Comparison of ENCODE assay signal across 25 cellular contexts in genomic region chr1:7450772-7451171, GRCh38.
"Had no signal": no experiment of that assay in that cellular context is flagged by ENCODE, and none has a peak within 500 bp of the region (broad histone marks: within the 10 kb centered on the region; RNA-seq: fewer than 3 reads in every experiment).

No MANE protein-coding gene starts in this region.

- ATAC-seq: body of pancreas; heart right ventricle; naive thymus-derived CD4-positive, alpha-beta T cell; stimulated activated memory B cell treated with anti-CD40 and anti-IgM and Interleukin-4, amounts not matched to agents 10 μg/mL and 1 μg/mL and 100 μg/mL, for 72 hours had no signal

- DNase-seq: activated CD4-positive, alpha-beta T cell treated with anti-CD3 and anti-CD28 coated beads for 4 hours; activated CD4-positive, alpha-beta T cell treated with anti-CD3 and anti-CD28 coated beads, Interleukin-2, amount 50 U/mL, for 4 hours; activated CD4-positive, CD25-positive, alpha-beta regulatory T cell; activated CD8-positive, alpha-beta memory T cell treated with anti-CD3 and anti-CD28 coated beads for 24 hours; activated effector memory CD4-positive, alpha-beta T cell treated with anti-CD3 and anti-CD28 coated beads, Interleukin-2, amount 50 U/mL, for 16 hours; activated naive CD4-positive, alpha-beta T cell treated with anti-CD3 and anti-CD28 coated beads for 36 hours; activated naive CD8-positive, alpha-beta T cell treated with anti-CD3 and anti-CD28 coated beads for 36 hours; activated T-cell treated with anti-CD3 and anti-CD28 coated beads, Interleukin-2, amount 50 U/mL, for 1 hour; adrenal gland; aorta; body of pancreas; dermis blood vessel endothelial cell; effector CD4-positive, alpha-beta T cell; esophagus squamous epithelium; foreskin melanocyte; heart right ventricle; midbrain; naive thymus-derived CD4-positive, alpha-beta T cell; stimulated activated CD4-positive, alpha-beta T cell treated with anti-CD3 and anti-CD28 coated beads, Interleukin-1b, Interleukin-23, amount 100 ng/mL, for 48 hours; stimulated activated CD4-positive, alpha-beta T cell treated with anti-CD3 and anti-CD28 coated beads, Interleukin-4, amount 100 ng/mL, for 4 hours; stimulated activated CD8-positive, alpha-beta memory T cell treated with anti-CD3 and anti-CD28 coated beads, Interleukin-4, amount 100 ng/mL, for 48 hours; stimulated activated naive CD8-positive, alpha-beta T cell treated with anti-CD3 and anti-CD28 coated beads, Interleukin-15, amount 100 ng/mL, for 72 hours; substantia nigra; uterus had no signal
